ENCODE assay signal across 8 cellular contexts in genomic region chr2:229780856-229781773, GRCh38.
DNase-seq lines count a peak whose midpoint lies in the region; ATAC-seq, FAIRE-seq and TF ChIP-seq lines count a peak whose summit lies in the region.

No MANE protein-coding gene starts in this region.

- no peak for TF ChIP-seq POLR2A in A549 (IDR thresholded peaks at IDR 0.05; ENCODE audit: low read length)

- H3K4me2 ChIP-seq in A549, result no peak overlapping the region
- peak overlapping the region; percentile 23 for H3K4me2 ChIP-seq in PC-9

- H3K4me3 Mint-ChIP-seq in effector memory CD8-positive, alpha-beta T cell, result no peak overlapping the region

- CTCF ChIA-PET in A549 (lab: Yijun Ruan, JAX) (interaction anchor here (0.7 to 4.8 kb wide), 25 partner anchors 8 to 829 kb away, joined by 3 to 39 read pairs (median 4); no protein-coding TSS in a partner anchor), PC-9 (lab: Charles Lee) (interaction anchor here (0.6 to 1.1 kb wide), 4 partner anchors 34 to 1890 kb away, joined by 3 to 5 read pairs (median 4); no protein-coding TSS in a partner anchor)

- FAIRE-seq in A549 (lab: Jason Lieb, UNC), result no peak
- peak; percentile 70 for FAIRE-seq in HTR-8/SVneo (lab: Jason Lieb, UNC)

- peaks cover 13% of the 10 kb centered on the region for H3F3A ChIP-seq in PC-9 (ENCODE audit: insufficient read depth, low read depth)

- H3K36me3 Mint-ChIP-seq in effector memory CD8-positive, alpha-beta T cell (ENCODE audit: insufficient read depth), result peaks cover 47% of the 10 kb centered on the region

- H3K27ac ChIP-seq in A549, result no peak overlapping the region
- H3K27ac ChIP-seq in PC-9, result peak overlapping the region; percentile 33
- no peak overlapping the region for H3K27ac ChIP-seq in lower lobe of right lung
- H3K27ac ChIP-seq in upper lobe of right lung, result no peak overlapping the region

- peaks cover 8% of the 10 kb centered on the region for H3K36me3 ChIP-seq in GM06990 (ENCODE audit: control insufficient read depth, insufficient read depth, low read length)
- H3K36me3 ChIP-seq in PC-9 (ENCODE audit: low read depth), result peaks cover 44% of the 10 kb centered on the region
- peaks cover 83% of the 10 kb centered on the region for H3K36me3 ChIP-seq in lower lobe of right lung
- H3K36me3 ChIP-seq in upper lobe of right lung, result peaks cover 81% of the 10 kb centered on the region

- H3K9me3 Mint-ChIP-seq in effector memory CD8-positive, alpha-beta T cell, result no peaks in the 10 kb centered on the region

- TF ChIP-seq CTCF in A549 (IDR thresholded peaks at IDR 0.05) (peak; percentile 77), GM06990 (IDR thresholded peaks at IDR 0.05; ENCODE audit: insufficient read depth, low read length, poor library complexity, severe bottlenecking) (peak; percentile 81), PC-9 (conservative IDR thresholded peaks at IDR 0.05) (peak; percentile 94), lower lobe of right lung (IDR thresholded peaks at IDR 0.05) (peak; percentile 80), upper lobe of right lung (IDR thresholded peaks at IDR 0.05) (peak; percentile 86)

- ATAC-seq in A549 (peak; percentile 84 to 91), lower lobe of right lung (peak; percentile 81 to 86), upper lobe of right lung (peak; percentile 91)
- ATAC-seq in effector memory CD8-positive, alpha-beta T cell (replicated peaks), result peak; percentile 73

- H4K20me1 ChIP-seq in PC-9 (ENCODE audit: insufficient read depth), result peaks cover 6% of the 10 kb centered on the region

- no peak overlapping the region for H3K4me3 ChIP-seq in A549
- no peak overlapping the region for H3K4me3 ChIP-seq in GM06990 (replicated peaks; ENCODE audit: low read depth, low read length)
- H3K4me3 ChIP-seq in PC-9, result no peak overlapping the region
- no peak overlapping the region for H3K4me3 ChIP-seq in lower lobe of right lung
- no peak overlapping the region for H3K4me3 ChIP-seq in upper lobe of right lung

- no peaks in the 10 kb centered on the region for H3K27me3 Mint-ChIP-seq in effector memory CD8-positive, alpha-beta T cell

- TF ChIP-seq EP300 in A549 (IDR thresholded peaks at IDR 0.05), result no peak

- no peaks in the 10 kb centered on the region for H3K27me3 ChIP-seq in GM06990 (replicated peaks; ENCODE audit: control insufficient read depth, insufficient read depth, low read length)
- no peaks in the 10 kb centered on the region for H3K27me3 ChIP-seq in PC-9 (ENCODE audit: insufficient read depth, low read depth)
- H3K27me3 ChIP-seq in lower lobe of right lung (ENCODE audit: low read depth), result no peaks in the 10 kb centered on the region
- H3K27me3 ChIP-seq in upper lobe of right lung, result no peaks in the 10 kb centered on the region

- no peaks in the 10 kb centered on the region for H3K4me1 ChIP-seq in A549
- peaks cover 10% of the 10 kb centered on the region for H3K4me1 ChIP-seq in PC-9 (replicated peaks; ENCODE audit: insufficient read depth)
- peaks cover 6% of the 10 kb centered on the region for H3K4me1 ChIP-seq in lower lobe of right lung
- no peaks in the 10 kb centered on the region for H3K4me1 ChIP-seq in upper lobe of right lung

- H3K9me3 ChIP-seq in A549 (no peaks in the 10 kb centered on the region), PC-9 (ENCODE audit: insufficient read depth, low read depth) (no peaks in the 10 kb centered on the region), lower lobe of right lung (no peaks in the 10 kb centered on the region), upper lobe of right lung (no peaks in the 10 kb centered on the region)

- no TSS peak for BruUV-seq in PC-9 (replicated peaks; lab: Mats Ljungman, UMichigan)

- H3K9me2 ChIP-seq in PC-9 (ENCODE audit: insufficient read depth), result no peaks in the 10 kb centered on the region

- no peak overlapping the region for H2AFZ ChIP-seq in PC-9

- POLR2A ChIA-PET in A549 (lab: Yijun Ruan, JAX), result no interaction called here
- POLR2A ChIA-PET in PC-9 (lab: Charles Lee; ENCODE audit: unreplicated experiment), result interaction anchor here (0.6 kb wide), 2 partner anchors 635 to 1671 kb away, joined by 6 to 11 read pairs; no protein-coding TSS in a partner anchor

- H3K4me1 Mint-ChIP-seq in effector memory CD8-positive, alpha-beta T cell (ENCODE audit: low read depth in 2 of 2), result peaks cover 16 to 23% of the 10 kb centered on the region in 2 donors

- peak; percentile 24 to 45 for DNase-seq in A549 (ENCODE audit: low read depth in 1 of 2, low spot score in 1 of 2)
- no peak for DNase-seq in GM06990 (ENCODE audit: extremely low read depth, insufficient read length)
- DNase-seq in HTR-8/SVneo (ENCODE audit: insufficient read length, low spot score), result peak; percentile 58
- DNase-seq in PC-9, result peak; percentile 1 to 61
- peak in 1 of 3 experiments; percentile 5 for DNase-seq in effector memory CD8-positive, alpha-beta T cell
- no peak for DNase-seq in lower lobe of right lung
- no peak for DNase-seq in upper lobe of right lung
- no peak for DNase-seq in GOT3 (lab: John Stamatoyannopoulos, UW)

- peak; percentile 35 to 47; a peak in 3 of 5 replicates for TF ChIP-seq RAD21 in A549 (conservative IDR thresholded peaks at IDR 0.05 in 1 of 2, IDR thresholded peaks at IDR 0.05 in 1 of 2)

- H3K27ac Mint-ChIP-seq in effector memory CD8-positive, alpha-beta T cell, result peak overlapping the region; percentile 14 to 22

- intact Hi-C loops in PC-9 (cut with micrococcal nuclease; ENCODE audit: unreplicated experiment), result loop anchor here (5.0 kb wide), 1 partner anchor 286 kb away; the partner anchor contains the start of gene SLC16A14
- intact Hi-C loops in lower lobe of right lung (cut with DNase I), result no loop called here
- intact Hi-C loops in upper lobe of right lung (cut with DNase I), result no loop called here

- no peaks in the 10 kb centered on the region for H3K79me2 ChIP-seq in PC-9 (ENCODE audit: low read depth)

TF ChIP-seq in A549, 52 proteins besides CTCF, POLR2A, EP300 and RAD21:
- TF ChIP-seq CEBPB (IDR thresholded peaks at IDR 0.05), result no peak
- peak; percentile 24; the same call in 1 of the 3 replicates for TF ChIP-seq SMC3 (IDR thresholded peaks at IDR 0.05)

Comparison
In these comparisons a context has a peak if more than half of its experiments do, and no peak if none do; other contexts are left out.
1. DNase-seq: peak in A549 (2 of 2), HTR-8/SVneo (single experiment) and PC-9 (2 of 2); none in GM06990 (single experiment), lower lobe of right lung (single experiment), upper lobe of right lung (single experiment) and GOT3 (single experiment).
2. Peak in every context shown above with its lines, with median percentiles within 50 percentile points of each other: ATAC-seq and CTCF ChIP-seq.